1 cellular context compared by ENCODE assay signal in genomic region chr10:14564268-14564744, GRCh38.
TF ChIP-seq lines count a peak whose summit lies in the region.

No MANE protein-coding gene starts in this region.

TF ChIP-seq in SK-N-SH, 30 proteins besides CTCF, POLR2A, EP300 and RAD21 (continued from another document):
- TF ChIP-seq MAX (IDR thresholded peaks at IDR 0.05; ENCODE audit: low read depth) (no peak), SMC3 (IDR thresholded peaks at IDR 0.05; ENCODE audit: low read depth, low read length) (no peak), ZBTB33 (IDR thresholded peaks at IDR 0.05; ENCODE audit: borderline replicate concordance, low read depth) (no peak), RXRA (IDR thresholded peaks at IDR 0.05; ENCODE audit: borderline replicate concordance, low read depth) (no peak), EZH2phosphoT487 (IDR thresholded peaks at IDR 0.05; ENCODE audit: borderline replicate concordance, low read depth) (no peak), RFX5 (IDR thresholded peaks at IDR 0.05; ENCODE audit: low read length) (no peak), NRF1 (IDR thresholded peaks at IDR 0.05; ENCODE audit: low read depth, low read length) (no peak)
